In genomic region chr6:158033077-158033750, GRCh38 we compare ENCODE assay signal across 1 cellular context.
TF ChIP-seq lines count a peak whose summit lies in the region.

No MANE protein-coding gene starts in this region.

TF ChIP-seq in IMR-90, 13 proteins besides CTCF, POLR2A, EP300 and RAD21 (continued from another document):
- TF ChIP-seq, protein P1, sequence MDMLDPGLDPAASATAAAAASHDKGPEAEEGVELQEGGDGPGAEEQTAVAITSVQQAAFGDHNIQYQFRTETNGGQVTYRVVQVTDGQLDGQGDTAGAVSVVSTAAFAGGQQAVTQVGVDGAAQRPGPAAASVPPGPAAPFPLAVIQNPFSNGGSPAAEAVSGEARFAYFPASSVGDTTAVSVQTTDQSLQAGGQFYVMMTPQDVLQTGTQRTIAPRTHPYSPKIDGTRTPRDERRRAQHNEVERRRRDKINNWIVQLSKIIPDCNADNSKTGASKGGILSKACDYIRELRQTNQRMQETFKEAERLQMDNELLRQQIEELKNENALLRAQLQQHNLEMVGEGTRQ (IDR thresholded peaks at IDR 0.05; ENCODE audit: low read depth, low read length): no peak
- TF ChIP-seq RFX5 (IDR thresholded peaks at IDR 0.05; ENCODE audit: low read depth, low read length) (no peak), MXI1 (IDR thresholded peaks at IDR 0.05; ENCODE audit: borderline replicate concordance, low read depth, low read length) (no peak)
